8 cellular contexts compared by ENCODE assay signal in genomic region chr2:85583667-85584353, GRCh38. TPM values are rescaled to one million over a fixed set of nuclear protein-coding genes. Genes with fewer than 3 reads are reported as not detected.
DNase-seq lines count a peak whose midpoint lies in the region; ATAC-seq, FAIRE-seq and TF ChIP-seq lines count a peak whose summit lies in the region.

No MANE protein-coding gene starts in this region.

- FAIRE-seq in GM19239 (lab: Jason Lieb, UNC): no peak
- FAIRE-seq in GM12892 (lab: Jason Lieb, UNC): no peak

- no peaks in the 10 kb centered on the region for H3K9me3 Mint-ChIP-seq in naive thymus-derived CD8-positive, alpha-beta T cell

- H3K36me3 Mint-ChIP-seq in naive thymus-derived CD8-positive, alpha-beta T cell: peaks cover 0 to 24% (median 7%) of the 10 kb centered on the region in 3 donors

- H3K4me3 Mint-ChIP-seq in naive thymus-derived CD8-positive, alpha-beta T cell: peak overlapping the region; percentile 78 to 94 (median 89)

- no peak for DNase-seq in cardiac fibroblast (ENCODE audit: low read depth in 2 of 2)
- peak in 6 of 10 donors; percentile 32 to 68 (median 50) for DNase-seq in naive thymus-derived CD8-positive, alpha-beta T cell
- DNase-seq in GM13976 (ENCODE audit: low spot score): no peak
- DNase-seq in ACHN: no peak
- DNase-seq in GM19239 (ENCODE audit: insufficient read length, low spot score): no peak
- no peak for DNase-seq in GM12892 (ENCODE audit: insufficient read length)

- H3K27me3 Mint-ChIP-seq in naive thymus-derived CD8-positive, alpha-beta T cell: no peaks in the 10 kb centered on the region

- TF ChIP-seq POLR2A in GM12892 (IDR thresholded peaks at IDR 0.05; ENCODE audit: low read depth, low read length): no peak

- ATAC-seq in GM18907 (IDR thresholded peaks at IDR 0.05; ENCODE audit: unreplicated experiment): peak; percentile 18
- ATAC-seq in HG03280 (IDR thresholded peaks at IDR 0.05; ENCODE audit: unreplicated experiment): peak; percentile 62
- ATAC-seq in naive thymus-derived CD8-positive, alpha-beta T cell: peak; percentile 59 to 82

- peaks cover 40 to 79% (median 69%) of the 10 kb centered on the region in 4 donors for H3K4me1 Mint-ChIP-seq in naive thymus-derived CD8-positive, alpha-beta T cell

- H3K4me3 ChIP-seq in cardiac fibroblast (replicated peaks in 1 of 2; ENCODE audit: low read depth in 2 of 2, low read length in 2 of 2): peak overlapping the region; percentile 39 to 60

- no peak for TF ChIP-seq CTCF in cardiac fibroblast (IDR thresholded peaks at IDR 0.05; ENCODE audit: low read depth, low read length)
- TF ChIP-seq CTCF in GM13976 (IDR thresholded peaks at IDR 0.05; ENCODE audit: borderline replicate concordance, control extremely low read depth, extremely low read depth, insufficient read depth, missing control alignments): no peak

- in situ Hi-C loops in GM13976 (cut with MboI; ENCODE audit: low sequenced_read_pairs, unreplicated experiment): no loop called here
- in situ Hi-C loops in ACHN (cut with HindIII; ENCODE audit: low pct_ligation_motif_present, low pct_unique_long_range_greater_than_20kb, low sequenced_read_pairs): no loop called here

- H3K27ac Mint-ChIP-seq in naive thymus-derived CD8-positive, alpha-beta T cell: peak overlapping the region; percentile 75 to 98 (median 96)

- POLR2A ChIA-PET in naive thymus-derived CD8-positive, alpha-beta T cell (lab: Charles Lee): interaction anchor here (0.6 to 7.4 kb wide), 12 partner anchors 9 to 436 kb away, joined by 3 to 88 read pairs (median 5); partner anchors contain the start of genes C2orf68, ELMOD3, GGCX and RETSAT

RNA-seq across cellular contexts. Expression of gene VAMP5, which starts 0.4 kb away (rescaled TPM):
- 10 to 100 TPM; 24.6 to 24.7 TPM for total RNA-seq in naive thymus-derived CD8-positive, alpha-beta T cell
- 100 to 1,000 TPM; 135 to 143 (median 139) TPM for polyA plus RNA-seq in naive thymus-derived CD8-positive, alpha-beta T cell
- polyA plus RNA-seq in GM12892 (2012; ENCODE audit: missing spikeins): 56.4 TPM

RNA-seq across cellular contexts. Expression of gene VAMP8, which starts 6.4 kb away (rescaled TPM):
- 10 to 100 TPM; 71.4 to 73.9 TPM for total RNA-seq in naive thymus-derived CD8-positive, alpha-beta T cell
- polyA plus RNA-seq in naive thymus-derived CD8-positive, alpha-beta T cell: 100 to 1,000 TPM; 321 to 405 (median 373) TPM
- 153 TPM for polyA plus RNA-seq in GM12892 (2012; ENCODE audit: missing spikeins)

RNA-seq across cellular contexts. Expression of gene RNF181, which starts 11.7 kb away (rescaled TPM):
- total RNA-seq in naive thymus-derived CD8-positive, alpha-beta T cell: 10 to 100 TPM; 66.0 to 73.8 TPM
- 100 to 1,000 TPM; 165 to 206 (median 173) TPM for polyA plus RNA-seq in naive thymus-derived CD8-positive, alpha-beta T cell
- 252 TPM for polyA plus RNA-seq in GM12892 (2012; ENCODE audit: missing spikeins)

RNA-seq across cellular contexts. Expression of gene TMEM150A, which starts 18.7 kb away (rescaled TPM):
- total RNA-seq in naive thymus-derived CD8-positive, alpha-beta T cell: 10 to 100 TPM; 14.1 to 15.9 TPM
- 10 to 100 TPM; 11.6 to 15.1 (median 13.8) TPM for polyA plus RNA-seq in naive thymus-derived CD8-positive, alpha-beta T cell
- 4.4 TPM for polyA plus RNA-seq in GM12892 (2012; ENCODE audit: missing spikeins)

RNA-seq across cellular contexts. Expression of gene GGCX, which starts 22.5 kb away (rescaled TPM):
- total RNA-seq in naive thymus-derived CD8-positive, alpha-beta T cell: 10 to 100 TPM; 30.9 to 35.8 TPM
- 10 to 100 TPM; 10.4 to 14.6 (median 14.0) TPM for polyA plus RNA-seq in naive thymus-derived CD8-positive, alpha-beta T cell
- polyA plus RNA-seq in GM12892 (2012; ENCODE audit: missing spikeins): 15.3 TPM

Comparison
In these comparisons a context has a peak if more than half of its experiments do, and no peak if none do; other contexts are left out.
1. ATAC-seq: peak in every context shown above with its lines; median percentile 70 in naive thymus-derived CD8-positive, alpha-beta T cell; 62 in HG03280; 18 in GM18907.
2. DNase-seq: peak in naive thymus-derived CD8-positive, alpha-beta T cell (6 of 10); none in cardiac fibroblast (0 of 2), GM13976 (single experiment), ACHN (single experiment), GM19239 (single experiment) and GM12892 (single experiment).